In genomic region chr1:94329986-94330385, GRCh38 we compare ENCODE assay signal across 11 cellular contexts.
DNase-seq lines count a peak whose midpoint lies in the region; ATAC-seq and TF ChIP-seq lines count a peak whose summit lies in the region.
"Had no signal": no experiment of that assay in that cellular context is flagged by ENCODE, and none has a peak within 500 bp of the region (broad histone marks: within the 10 kb centered on the region; RNA-seq: fewer than 3 reads in every experiment).

No MANE protein-coding gene starts in this region.

- ATAC-seq in lower lobe of right lung = peak in 1 of 2 donors; percentile 38
- no peak for ATAC-seq in GM21423 (IDR thresholded peaks at IDR 0.05; ENCODE audit: unreplicated experiment)
- ATAC-seq in HG02973 (IDR thresholded peaks at IDR 0.05; ENCODE audit: unreplicated experiment) = no peak
- ATAC-seq: T-cell had no signal

- no peak overlapping the region for H2AFZ ChIP-seq in Karpas-422 (ENCODE audit: low read length)

- H3K4me1 Mint-ChIP-seq in T-helper 2 cell treated with Interferon-gamma antibody and Interleukin-4, amounts not matched to agents 5 μg/mL and 100 μg/mL, for 36 hours (ENCODE audit: low read depth) = no peaks in the 10 kb centered on the region

- H4K20me1 ChIP-seq in Karpas-422 (ENCODE audit: insufficient read depth, low read depth, low read length) = no peaks in the 10 kb centered on the region

- H3K79me2 ChIP-seq in Karpas-422 (ENCODE audit: low read length) = no peaks in the 10 kb centered on the region

- H3K27ac ChIP-seq in Karpas-422 (ENCODE audit: low read length) (no peak overlapping the region), coronary artery (no peak overlapping the region), lower lobe of right lung (peak overlapping the region; percentile 34)

- no peaks in the 10 kb centered on the region for H3K9me3 Mint-ChIP-seq in T-helper 2 cell treated with Interferon-gamma antibody and Interleukin-4, amounts not matched to agents 5 μg/mL and 100 μg/mL, for 36 hours
- H3K9me3 Mint-ChIP-seq: T-cell had no signal

- no peak overlapping the region for H3K4me3 Mint-ChIP-seq in T-helper 2 cell treated with Interferon-gamma antibody and Interleukin-4, amounts not matched to agents 5 μg/mL and 100 μg/mL, for 36 hours
- H3K4me3 Mint-ChIP-seq: T-cell had no signal

- H3K9me3 ChIP-seq in Karpas-422 (ENCODE audit: low read length) = no peaks in the 10 kb centered on the region
- no peaks in the 10 kb centered on the region for H3K9me3 ChIP-seq in lower lobe of right lung

- no peaks in the 10 kb centered on the region for H3K36me3 Mint-ChIP-seq in T-helper 2 cell treated with Interferon-gamma antibody and Interleukin-4, amounts not matched to agents 5 μg/mL and 100 μg/mL, for 36 hours (ENCODE audit: low read depth)
- H3K36me3 Mint-ChIP-seq: T-cell had no signal

- TF ChIP-seq CTCF in coronary artery (IDR thresholded peaks at IDR 0.05) (peak; percentile 36), lower lobe of right lung (IDR thresholded peaks at IDR 0.05) (peak; percentile 42)

- H3K27ac Mint-ChIP-seq in T-helper 2 cell treated with Interferon-gamma antibody and Interleukin-4, amounts not matched to agents 5 μg/mL and 100 μg/mL, for 36 hours = no peak overlapping the region
- H3K27ac Mint-ChIP-seq: T-cell had no signal

- H3K27me3 ChIP-seq in Karpas-422 (ENCODE audit: low read length) = no peaks in the 10 kb centered on the region
- H3K27me3 ChIP-seq in lower lobe of right lung (ENCODE audit: low read depth) = no peaks in the 10 kb centered on the region

- no peaks in the 10 kb centered on the region for H3K9me2 ChIP-seq in Karpas-422 (replicated peaks; ENCODE audit: insufficient read depth, low read length)

- DNase-seq in AG20443 (ENCODE audit: low spot score) = peak; percentile 43
- peak; percentile 57 for DNase-seq in Karpas-422
- no peak for DNase-seq in coronary artery (ENCODE audit: low spot score)
- DNase-seq in lower lobe of right lung = no peak
- DNase-seq in T-helper 2 cell treated with Interferon-gamma antibody and Interleukin-4, amounts not matched to agents 5 μg/mL and 100 μg/mL, for 36 hours (ENCODE audit: low spot score) = no peak
- no peak for DNase-seq in NCI-H2171 (lab: John Stamatoyannopoulos, UW)
- DNase-seq: effector CD8-positive, alpha-beta T cell; stimulated activated CD4-positive, alpha-beta T cell treated with anti-CD3 and anti-CD28 coated beads, Interleukin-15, amount 100 ng/mL, for 24 hours; T-cell had no signal

- H3K4me3 ChIP-seq in Karpas-422 (ENCODE audit: low read length) (no peak overlapping the region), coronary artery (no peak overlapping the region), lower lobe of right lung (no peak overlapping the region)

- no peak overlapping the region for H3K9ac ChIP-seq in Karpas-422 (ENCODE audit: low read length)

- H3K4me1 ChIP-seq in Karpas-422 (ENCODE audit: low read length) (no peaks in the 10 kb centered on the region), lower lobe of right lung (peaks cover 39% of the 10 kb centered on the region)

- H3K4me2 ChIP-seq in Karpas-422 (ENCODE audit: low read depth, low read length, poor library complexity, severe bottlenecking) = no peak overlapping the region

- peaks cover 31% of the 10 kb centered on the region for H3K27me3 Mint-ChIP-seq in T-helper 2 cell treated with Interferon-gamma antibody and Interleukin-4, amounts not matched to agents 5 μg/mL and 100 μg/mL, for 36 hours (ENCODE audit: low read depth)

- no peaks in the 10 kb centered on the region for H3K36me3 ChIP-seq in Karpas-422 (ENCODE audit: insufficient read depth, low read length)
- no peaks in the 10 kb centered on the region for H3K36me3 ChIP-seq in lower lobe of right lung

- intact Hi-C loops in lower lobe of right lung (cut with DNase I) = loop anchor here (10.0 kb wide), 1 partner anchor 85 kb away; no protein-coding TSS in a partner anchor

Comparison
In these comparisons a context has a peak if more than half of its experiments do, and no peak if none do; other contexts are left out.
1. DNase-seq: peak in AG20443 (single experiment) and Karpas-422 (single experiment); none in coronary artery (single experiment), lower lobe of right lung (single experiment), T-helper 2 cell treated with Interferon-gamma antibody and Interleukin-4, amounts not matched to agents 5 μg/mL and 100 μg/mL, for 36 hours (single experiment) and NCI-H2171 (single experiment).